Comparison of ENCODE assay signal across 9 cellular contexts in genomic region chr9:114339130-114339908, GRCh38. TPM values are rescaled to one million over a fixed set of nuclear protein-coding genes. Genes with fewer than 3 reads are reported as not detected.
DNase-seq lines count a peak whose midpoint lies in the region; ATAC-seq and TF ChIP-seq lines count a peak whose summit lies in the region.
"Had no signal": no experiment of that assay in that cellular context is flagged by ENCODE, and none has a peak within 500 bp of the region (broad histone marks: within the 10 kb centered on the region; RNA-seq: fewer than 3 reads in every experiment).

No MANE protein-coding gene starts in this region.

- H3K4me3 Mint-ChIP-seq in activated T-cell treated with anti-CD3 and anti-CD28 coated beads, Interleukin-2, amount 50 U/mL, for 4 hours, result no peak overlapping the region
- H3K4me3 Mint-ChIP-seq: activated naive CD4-positive, alpha-beta T cell treated with anti-CD3 and anti-CD28 coated beads, Interleukin-2, amount 50 U/mL, for 24 hours had no signal

- TF ChIP-seq POLR2A in ovary (IDR thresholded peaks at IDR 0.05), result no peak

- H3K4me3 ChIP-seq in GM23248, result no peak overlapping the region
- no peak overlapping the region for H3K4me3 ChIP-seq in OCI-LY3 (ENCODE audit: low read length)
- H3K4me3 ChIP-seq in fibroblast of the aortic adventitia (ENCODE audit: low read depth, low read length), result no peak overlapping the region
- no peak overlapping the region for H3K4me3 ChIP-seq in ovary
- no peak overlapping the region for H3K4me3 ChIP-seq in aorta (ENCODE audit: low read length in 2 of 2)

- peaks cover 10% of the 10 kb centered on the region for H3K4me1 Mint-ChIP-seq in activated T-cell treated with anti-CD3 and anti-CD28 coated beads, Interleukin-2, amount 50 U/mL, for 4 hours (ENCODE audit: low read depth)

- in situ Hi-C loops in GM23248 (cut with MboI), result no loop called here

- intact Hi-C loops in ovary (cut with DNase I) (loop anchor here in 1 of 4 donors (5.0 kb wide), 1 partner anchor 48 kb away; the partner anchor contains the start of gene AKNA), aorta (cut with DNase I) (loop anchor here in 1 of 2 donors (5.0 kb wide), 1 partner anchor 313 kb away; no protein-coding TSS in a partner anchor)

- H3F3A ChIP-seq in GM23248 (ENCODE audit: insufficient read depth), result no peaks in the 10 kb centered on the region

- H3K9ac ChIP-seq in GM23248 (no peak overlapping the region), OCI-LY3 (ENCODE audit: low read length) (no peak overlapping the region)

- H4K20me1 ChIP-seq in GM23248 (ENCODE audit: insufficient read depth), result no peaks in the 10 kb centered on the region
- H4K20me1 ChIP-seq in OCI-LY3 (ENCODE audit: insufficient read depth, low read length), result peaks cover 7% of the 10 kb centered on the region; the same call in 1 of the 2 replicates

- H3K27ac ChIP-seq in GM23248, result no peak overlapping the region
- H3K27ac ChIP-seq in OCI-LY3 (ENCODE audit: low read length), result no peak overlapping the region
- no peak overlapping the region for H3K27ac ChIP-seq in ovary
- H3K27ac ChIP-seq in aorta (ENCODE audit: low read depth in 1 of 2, low read length in 2 of 2), result no peak overlapping the region

- no peaks in the 10 kb centered on the region for H3K9me3 Mint-ChIP-seq in activated T-cell treated with anti-CD3 and anti-CD28 coated beads, Interleukin-2, amount 50 U/mL, for 4 hours
- H3K9me3 Mint-ChIP-seq: activated naive CD4-positive, alpha-beta T cell treated with anti-CD3 and anti-CD28 coated beads, Interleukin-2, amount 50 U/mL, for 24 hours had no signal

- H3K36me3 ChIP-seq in GM23248 (ENCODE audit: low read depth) (peaks cover 5% of the 10 kb centered on the region; the same call in 1 of the 2 replicates), OCI-LY3 (replicated peaks; ENCODE audit: low read depth, low read length) (peaks cover 88% of the 10 kb centered on the region), ovary (no peaks in the 10 kb centered on the region), aorta (ENCODE audit: control insufficient read depth in 1 of 2, insufficient read depth in 2 of 2, low read length in 1 of 2) (peaks cover 6 to 15% of the 10 kb centered on the region in 2 donors)

- H3K4me2 ChIP-seq in GM23248 (ENCODE audit: unreplicated experiment) (no peak overlapping the region), OCI-LY3 (ENCODE audit: low read length) (no peak overlapping the region)

- H3K79me2 ChIP-seq in GM23248 (ENCODE audit: insufficient read depth) (no peaks in the 10 kb centered on the region), OCI-LY3 (ENCODE audit: low read length) (no peaks in the 10 kb centered on the region)

- 63 to 66% methylated on average over 16 of the region's 16 CpGs for WGBS in GM23248 (ENCODE audit: low coverage in 1 of 2, low lambda C conversion rate in 2 of 2, missing lambda C conversion rate in 2 of 2), 2 experiments
- 80 to 82% (median 81%) methylated on average over 16 of the region's 16 CpGs for WGBS in ovary, 3 donors
- 75 to 78% methylated on average over 16 of the region's 16 CpGs for whole genome bisulfite sequencing in aorta, 2 donors

- TF ChIP-seq CTCF in OCI-LY3 (IDR thresholded peaks at IDR 0.05; ENCODE audit: low read depth, low read length) (peak; percentile 91), fibroblast of the aortic adventitia (IDR thresholded peaks at IDR 0.05; ENCODE audit: insufficient read depth, low read length) (peak; percentile 86), ovary (IDR thresholded peaks at IDR 0.05) (peak; percentile 45 to 64 (median 53))

- H2AFZ ChIP-seq in GM23248 (no peak overlapping the region), OCI-LY3 (ENCODE audit: low read depth, low read length) (no peak overlapping the region)

- H3K4me1 ChIP-seq in GM23248 (ENCODE audit: insufficient read depth) (no peaks in the 10 kb centered on the region), OCI-LY3 (ENCODE audit: low read length) (peaks cover 14% of the 10 kb centered on the region), ovary (ENCODE audit: insufficient read depth) (no peaks in the 10 kb centered on the region), aorta (ENCODE audit: control insufficient read depth in 1 of 2, insufficient read depth in 2 of 2, low read length in 2 of 2) (no peaks in the 10 kb centered on the region)

- DNase-seq in Daoy (ENCODE audit: low read depth) (peak; percentile 71), GM23248 (peak; percentile 77), fibroblast of the aortic adventitia (ENCODE audit: low read depth) (peak; percentile 50), ovary (peak in 4 of 5 donors; percentile 58 to 74 (median 62)), aorta (peak; percentile 66 to 86), middle frontal gyrus (ENCODE audit: extremely low spot score, low spot score) (no peak)
- DNase-seq in activated T-cell treated with anti-CD3 and anti-CD28 coated beads, Interleukin-2, amount 50 U/mL, for 4 hours, result peak; percentile 52

- peaks cover 56% of the 10 kb centered on the region for H3K36me3 Mint-ChIP-seq in activated T-cell treated with anti-CD3 and anti-CD28 coated beads, Interleukin-2, amount 50 U/mL, for 4 hours (ENCODE audit: insufficient read depth)

- H3K9me2 ChIP-seq in GM23248 (ENCODE audit: insufficient read depth), result no peaks in the 10 kb centered on the region

- no peaks in the 10 kb centered on the region for H3K27me3 Mint-ChIP-seq in activated T-cell treated with anti-CD3 and anti-CD28 coated beads, Interleukin-2, amount 50 U/mL, for 4 hours (ENCODE audit: low read depth)
- H3K27me3 Mint-ChIP-seq: activated naive CD4-positive, alpha-beta T cell treated with anti-CD3 and anti-CD28 coated beads, Interleukin-2, amount 50 U/mL, for 24 hours had no signal

- H3K27me3 ChIP-seq in GM23248 (replicated peaks; ENCODE audit: insufficient read depth) (no peaks in the 10 kb centered on the region), OCI-LY3 (ENCODE audit: low read depth, low read length) (no peaks in the 10 kb centered on the region), ovary (no peaks in the 10 kb centered on the region), aorta (ENCODE audit: control insufficient read depth in 1 of 2, insufficient read depth in 2 of 2, low read length in 1 of 2) (no peaks in the 10 kb centered on the region)

- peak; percentile 74 to 81 for ATAC-seq in activated T-cell treated with anti-CD3 and anti-CD28 coated beads, Interleukin-2, amount 50 U/mL, for 4 hours
- peak; percentile 69 for ATAC-seq in aorta (ENCODE audit: low FRiP score)

- TF ChIP-seq EP300 in ovary (IDR thresholded peaks at IDR 0.05), result no peak

- H3K9me3 ChIP-seq in GM23248 (ENCODE audit: low read depth) (no peaks in the 10 kb centered on the region), OCI-LY3 (ENCODE audit: insufficient read depth, low read length) (no peaks in the 10 kb centered on the region), ovary (no peaks in the 10 kb centered on the region), aorta (ENCODE audit: control insufficient read depth, low read length) (no peaks in the 10 kb centered on the region)

RNA-seq across cellular contexts. Expression of gene ORM2, which starts 9.7 kb away (rescaled TPM):
- total RNA-seq in Daoy (2014; rRNA removed; shearing (Covaris generic)), result not detected in 2 replicates
- not detected in 2 replicates for total RNA-seq in GM23248 (2014; rRNA removed; shearing (Covaris generic))
- polyA plus RNA-seq in GM23248 (2016; fragmentation: Nextera tagmentation; extraction: Ambion mirVana) (not detected in 2 replicates), ovary (under 1 TPM in 1 of 2 donors, not detected in 1; 0.52 TPM), aorta (not detected)
- total RNA-seq in activated T-cell treated with anti-CD3 and anti-CD28 coated beads, Interleukin-2, amount 50 U/mL, for 4 hours, result 1 to 10 TPM in 1 of 3 donors, under 1 TPM in 1, not detected in 1; 0.84 to 1.0 TPM
- total RNA-seq in fibroblast of the aortic adventitia (ENCODE audit: low replicate concordance) (not detected in 2 replicates), ovary (1 to 10 TPM in 1 of 7 donors, under 1 TPM in 1, not detected in 5; 0.82 to 2.6 TPM), aorta (not detected)

RNA-seq across cellular contexts. Expression of gene ORM1, which starts 16.4 kb away (rescaled TPM):
- not detected in 2 replicates for total RNA-seq in Daoy (2014; rRNA removed; shearing (Covaris generic))
- not detected in 2 replicates for total RNA-seq in GM23248 (2014; rRNA removed; shearing (Covaris generic))
- not detected in 2 replicates for polyA plus RNA-seq in GM23248 (2016; fragmentation: Nextera tagmentation; extraction: Ambion mirVana)
- 1 to 10 TPM; 2.4 to 4.5 (median 3.5) TPM for total RNA-seq in activated T-cell treated with anti-CD3 and anti-CD28 coated beads, Interleukin-2, amount 50 U/mL, for 4 hours
- total RNA-seq in fibroblast of the aortic adventitia (ENCODE audit: low replicate concordance), result not detected in 2 replicates
- 10 to 100 TPM in 1 of 7 donors, 1 to 10 TPM in 1, under 1 TPM in 2, not detected in 3; 0.30 to 11.9 (median 1.8) TPM for total RNA-seq in ovary
- 1 to 10 TPM in 1 of 2 donors, not detected in 1; 2.1 TPM for polyA plus RNA-seq in ovary
- total RNA-seq in aorta, result under 1 TPM in 1 of 2 donors, not detected in 1; 0.45 TPM
- 1 to 10 TPM in 1 of 2 donors, under 1 TPM in 1; 0.28 to 3.0 TPM for polyA plus RNA-seq in aorta

RNA-seq across cellular contexts. Expression of gene AKNA, which starts 48.5 kb away (rescaled TPM):
- 1.5 and 2.9 TPM in 2 replicates for total RNA-seq in Daoy (2014; rRNA removed; shearing (Covaris generic))
- 6.6 and 8.1 TPM in 2 replicates for total RNA-seq in GM23248 (2014; rRNA removed; shearing (Covaris generic))
- polyA plus RNA-seq in GM23248 (2016; fragmentation: Nextera tagmentation; extraction: Ambion mirVana) (1.8 and 1.9 TPM in 2 replicates), ovary (10 to 100 TPM; 12.9 to 24.5 TPM), aorta (10 to 100 TPM; 11.9 to 27.5 TPM)
- 10 to 100 TPM; 77.2 to 81.7 (median 80.6) TPM for total RNA-seq in activated T-cell treated with anti-CD3 and anti-CD28 coated beads, Interleukin-2, amount 50 U/mL, for 4 hours
- total RNA-seq in fibroblast of the aortic adventitia (ENCODE audit: low replicate concordance) (9.9 and 22.3 TPM in 2 replicates), ovary (100 to 1,000 TPM in 1 of 7 donors, 10 to 100 TPM in 6; 21.1 to 123 (median 39.7) TPM), aorta (10 to 100 TPM; 36.5 to 56.0 TPM)
